14 cellular contexts compared by ENCODE assay signal in the genomic region with DNA sequence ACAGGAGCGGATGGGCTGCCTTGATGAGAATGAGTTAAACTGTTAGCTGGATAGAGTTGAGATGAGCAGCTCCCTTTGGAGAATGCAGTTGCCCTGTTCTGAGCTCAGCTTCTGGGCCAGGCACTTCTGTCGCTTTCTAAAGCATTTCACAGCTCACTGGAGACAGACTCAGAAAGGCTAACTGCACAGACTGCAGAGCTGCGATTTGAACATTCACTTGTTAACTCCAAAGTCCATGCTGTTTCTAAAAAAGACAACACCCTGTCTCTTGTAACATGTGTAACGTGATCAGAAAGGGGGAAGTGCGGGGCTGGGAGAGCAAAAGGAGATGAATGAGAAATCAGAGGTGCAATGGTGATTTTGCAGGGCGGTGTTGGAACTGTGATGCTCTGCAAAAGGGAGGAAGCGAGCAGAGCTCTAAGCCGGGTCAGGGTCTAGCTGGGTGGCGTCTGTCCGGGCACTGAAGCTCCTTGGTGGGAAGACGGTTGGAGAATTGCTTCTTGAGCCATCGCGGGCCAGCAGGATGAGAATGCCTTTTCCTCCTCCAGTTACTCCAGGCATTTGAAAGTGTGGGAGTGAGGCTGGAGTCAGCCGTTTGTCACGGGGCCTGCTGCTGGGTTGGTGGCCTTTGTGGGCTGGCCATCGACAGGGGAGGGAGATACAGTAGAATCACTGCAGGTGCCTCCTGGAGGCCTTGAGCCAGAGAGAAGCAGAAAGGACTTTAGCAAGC. TPM values are rescaled to one million over a fixed set of nuclear protein-coding genes. Genes with fewer than 3 reads are reported as not detected.
DNase-seq lines count a peak whose midpoint lies in the region; ATAC-seq and TF ChIP-seq lines count a peak whose summit lies in the region.
"Had no signal": no experiment of that assay in that cellular context is flagged by ENCODE, and none has a peak within 500 bp of the region (broad histone marks: within the 10 kb centered on the region; RNA-seq: fewer than 3 reads in every experiment).

No MANE protein-coding gene starts in this region.

- no peak overlapping the region for H3K4me3 Mint-ChIP-seq in WTC11
- H3K4me3 Mint-ChIP-seq: activated CD8-positive, alpha-beta T cell treated with anti-CD3 and anti-CD28 coated beads for 36 hours had no signal

- H3K36me3 Mint-ChIP-seq in WTC11, result peaks cover 20% of the 10 kb centered on the region

- H3K27ac ChIP-seq in liver (ENCODE audit: low read depth in 1 of 2, low read length in 2 of 2), result peak overlapping the region; percentile 53 to 69
- peak overlapping the region in 3 of 5 donors; percentile 5 to 26 (median 21) for H3K27ac ChIP-seq in stomach
- no peak overlapping the region for H3K27ac ChIP-seq in prostate gland
- H3K27ac ChIP-seq in Karpas-422 (ENCODE audit: low read length), result no peak overlapping the region
- H3K27ac ChIP-seq: 22Rv1 had no signal

- H2AFZ ChIP-seq in Karpas-422 (ENCODE audit: low read length), result no peak overlapping the region

- no peaks in the 10 kb centered on the region for H3K9me3 Mint-ChIP-seq in WTC11
- H3K9me3 Mint-ChIP-seq: activated CD8-positive, alpha-beta T cell treated with anti-CD3 and anti-CD28 coated beads for 36 hours had no signal

- TF ChIP-seq CTCF in WTC11 (IDR thresholded peaks at IDR 0.05) (no peak), liver (IDR thresholded peaks at IDR 0.05; ENCODE audit: low read depth, low read length, missing input control) (no peak), stomach (IDR thresholded peaks at IDR 0.05) (no peak), prostate gland (IDR thresholded peaks at IDR 0.05) (no peak)

- DNase-seq in NCI-H1694 treated with DMSO at 0.1 percent for 48 hours (lab: John Stamatoyannopoulos, UW), result peak; percentile 25
- no peak for DNase-seq in NCI-H1694 (lab: John Stamatoyannopoulos, UW)
- DNase-seq in WTC11 (ENCODE audit: low spot score), result no peak
- DNase-seq in stomach, result no peak
- no peak for DNase-seq in activated CD4-positive, alpha-beta T cell treated with anti-CD3 and anti-CD28 coated beads, Interleukin-2, amount 50 U/mL, for 4 hours
- DNase-seq in prostate gland (ENCODE audit: low spot score), result no peak
- DNase-seq in Karpas-422, result no peak
- DNase-seq: activated CD8-positive, alpha-beta T cell treated with anti-CD3 and anti-CD28 coated beads for 36 hours; DMS53; effector memory CD4-positive, alpha-beta T cell; heart right ventricle; NCI-H524 had no signal

- CTCF ChIA-PET in WTC11 (lab: Charles Lee), result interaction anchor here (0.6 to 3.5 kb wide), 10 partner anchors 10 to 141 kb away, joined by 3 to 17 read pairs (median 4); a partner anchor contains a TSS

- H3K9ac ChIP-seq in liver (ENCODE audit: low read depth in 1 of 2, low read length in 2 of 2) (peak overlapping the region; percentile 8 to 59), Karpas-422 (ENCODE audit: low read length) (no peak overlapping the region)

- H3K36me3 ChIP-seq in liver (ENCODE audit: control insufficient read depth in 4 of 4, insufficient read depth in 3 of 4, low read depth in 1 of 4, low read length in 3 of 4) (no peaks in the 10 kb centered on the region), stomach (peaks cover 0 to 23% (median 14%) of the 10 kb centered on the region in 4 donors), prostate gland (no peaks in the 10 kb centered on the region), Karpas-422 (ENCODE audit: insufficient read depth, low read length) (no peaks in the 10 kb centered on the region)

- no peak for ATAC-seq in WTC11
- ATAC-seq: activated CD8-positive, alpha-beta T cell treated with anti-CD3 and anti-CD28 coated beads for 36 hours had no signal

- TF ChIP-seq EP300 in stomach (IDR thresholded peaks at IDR 0.05), result no peak

- H3K4me2 ChIP-seq in Karpas-422 (ENCODE audit: low read depth, low read length, poor library complexity, severe bottlenecking), result no peak overlapping the region

- intact Hi-C loops in stomach (cut with DNase I; ENCODE audit: low total_unique reads), result no loop called here
- intact Hi-C loops in prostate gland (cut with DNase I), result no loop called here

- H3K4me1 ChIP-seq in liver (ENCODE audit: control insufficient read depth in 4 of 4, insufficient read depth in 4 of 4, low read length in 3 of 4) (peaks cover 23 to 74% (median 57%) of the 10 kb centered on the region in 4 donors), stomach (peaks cover 22 to 63% (median 47%) of the 10 kb centered on the region in 4 donors), prostate gland (replicated peaks) (peaks cover 8% of the 10 kb centered on the region), Karpas-422 (ENCODE audit: low read length) (no peaks in the 10 kb centered on the region)

- H3K79me2 ChIP-seq in Karpas-422 (ENCODE audit: low read length), result no peaks in the 10 kb centered on the region

- peaks cover 19% of the 10 kb centered on the region for H3K4me1 Mint-ChIP-seq in WTC11

- no peaks in the 10 kb centered on the region for H3K9me2 ChIP-seq in Karpas-422 (replicated peaks; ENCODE audit: insufficient read depth, low read length)

- H4K20me1 ChIP-seq in Karpas-422 (ENCODE audit: insufficient read depth, low read depth, low read length), result peaks cover 32% of the 10 kb centered on the region; the same call in 1 of the 2 replicates

- H3K4me3 ChIP-seq in liver (ENCODE audit: low read depth in 1 of 3, low read length in 3 of 3) (no peak overlapping the region), stomach (no peak overlapping the region), prostate gland (no peak overlapping the region), Karpas-422 (ENCODE audit: low read length) (no peak overlapping the region)
- H3K4me3 ChIP-seq: heart right ventricle had no signal

- peak; percentile 40 to 48 for TF ChIP-seq RAD21 in liver (IDR thresholded peaks at IDR 0.05)

- 34% methylated on average over 16 of the region's 16 CpGs for WGBS in liver
- WGBS in stomach, 5 donors, result 69 to 87% (median 79%) methylated on average over 16 of the region's 16 CpGs
- 61% methylated on average over 16 of the region's 16 CpGs for whole genome bisulfite sequencing in prostate gland

- H3K27me3 ChIP-seq in liver (ENCODE audit: control insufficient read depth in 4 of 4, insufficient read depth in 4 of 4, low read length in 3 of 4) (no peaks in the 10 kb centered on the region), stomach (no peaks in the 10 kb centered on the region), prostate gland (replicated peaks; ENCODE audit: insufficient read depth) (no peaks in the 10 kb centered on the region), Karpas-422 (ENCODE audit: low read length) (no peaks in the 10 kb centered on the region)
- H3K27me3 ChIP-seq: heart right ventricle had no signal

- H3K27me3 Mint-ChIP-seq in WTC11 (ENCODE audit: low read depth), result no peaks in the 10 kb centered on the region
- H3K27me3 Mint-ChIP-seq: activated CD8-positive, alpha-beta T cell treated with anti-CD3 and anti-CD28 coated beads for 36 hours had no signal

- H3K9me3 ChIP-seq in liver (ENCODE audit: control insufficient read depth in 4 of 4, low read length in 3 of 4), result no peaks in the 10 kb centered on the region
- H3K9me3 ChIP-seq in stomach, result no peaks in the 10 kb centered on the region
- no peaks in the 10 kb centered on the region for H3K9me3 ChIP-seq in prostate gland
- no peaks in the 10 kb centered on the region for H3K9me3 ChIP-seq in Karpas-422 (ENCODE audit: low read length)
- H3K9me3 ChIP-seq: heart right ventricle had no signal

- H3K27ac Mint-ChIP-seq in WTC11, result peak overlapping the region; percentile 50
- H3K27ac Mint-ChIP-seq: activated CD8-positive, alpha-beta T cell treated with anti-CD3 and anti-CD28 coated beads for 36 hours had no signal

- POLR2A ChIA-PET in WTC11 (lab: Charles Lee), result no interaction called here

- TF ChIP-seq POLR2A in stomach (IDR thresholded peaks at IDR 0.05) (no peak), prostate gland (IDR thresholded peaks at IDR 0.05) (no peak)

TF ChIP-seq in WTC11, 78 proteins besides CTCF, POLR2A, EP300 and RAD21:
- no peak for TF ChIP-seq CREM (CRISPR knock-in tag; IDR thresholded peaks at IDR 0.05)
- TF ChIP-seq EMX1 (CRISPR knock-in tag; IDR thresholded peaks at IDR 0.05), result no peak
- no peak for TF ChIP-seq ZNF121 (CRISPR knock-in tag; IDR thresholded peaks at IDR 0.05)
- TF ChIP-seq FOXP1 (CRISPR knock-in tag; IDR thresholded peaks at IDR 0.05; ENCODE audit: borderline replicate concordance), result no peak
TF ChIP-seq in WTC11: peak in this region for 0.

TF ChIP-seq in liver, 16 proteins besides CTCF, POLR2A, EP300 and RAD21 (continues in another document):
- TF ChIP-seq RXRA (IDR thresholded peaks at IDR 0.05), result peak; percentile 33 to 78
- TF ChIP-seq HNF4A (conservative IDR thresholded peaks at IDR 0.05), result peak; percentile 93
- TF ChIP-seq YY1 (IDR thresholded peaks at IDR 0.05), result peak; percentile 79
- no peak for TF ChIP-seq EGR1 (IDR thresholded peaks at IDR 0.05; ENCODE audit: low read depth in 2 of 2)
- TF ChIP-seq SP1 (IDR thresholded peaks at IDR 0.05), result peak; percentile 90
- TF ChIP-seq, protein P1, sequence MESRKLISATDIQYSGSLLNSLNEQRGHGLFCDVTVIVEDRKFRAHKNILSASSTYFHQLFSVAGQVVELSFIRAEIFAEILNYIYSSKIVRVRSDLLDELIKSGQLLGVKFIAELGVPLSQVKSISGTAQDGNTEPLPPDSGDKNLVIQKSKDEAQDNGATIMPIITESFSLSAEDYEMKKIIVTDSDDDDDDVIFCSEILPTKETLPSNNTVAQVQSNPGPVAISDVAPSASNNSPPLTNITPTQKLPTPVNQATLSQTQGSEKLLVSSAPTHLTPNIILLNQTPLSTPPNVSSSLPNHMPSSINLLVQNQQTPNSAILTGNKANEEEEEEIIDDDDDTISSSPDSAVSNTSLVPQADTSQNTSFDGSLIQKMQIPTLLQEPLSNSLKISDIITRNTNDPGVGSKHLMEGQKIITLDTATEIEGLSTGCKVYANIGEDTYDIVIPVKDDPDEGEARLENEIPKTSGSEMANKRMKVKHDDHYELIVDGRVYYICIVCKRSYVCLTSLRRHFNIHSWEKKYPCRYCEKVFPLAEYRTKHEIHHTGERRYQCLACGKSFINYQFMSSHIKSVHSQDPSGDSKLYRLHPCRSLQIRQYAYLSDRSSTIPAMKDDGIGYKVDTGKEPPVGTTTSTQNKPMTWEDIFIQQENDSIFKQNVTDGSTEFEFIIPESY (IDR thresholded peaks at IDR 0.05), result no peak
- TF ChIP-seq FOXA2 (IDR thresholded peaks at IDR 0.05), result peak; percentile 61
- TF ChIP-seq HNF4G (IDR thresholded peaks at IDR 0.05), result peak; percentile 86
- TF ChIP-seq NR2F2 (IDR thresholded peaks at IDR 0.05), result no peak

RNA-seq across cellular contexts. Expression of a gene that starts 20.3 kb away (rescaled TPM):
- total RNA-seq in WTC11 (2021) (42.4 to 45.1 TPM (median 43.4 TPM) in 3 replicates), liver (10 to 100 TPM; 22.2 to 45.2 TPM), stomach (10 to 100 TPM; 33.5 to 72.4 (median 40.8) TPM), prostate gland (10 to 100 TPM; 56.2 to 90.5 TPM)
- polyA plus RNA-seq in liver (10 to 100 TPM; 10.0 to 23.2 TPM), stomach (10 to 100 TPM; 19.5 to 42.5 (median 40.0) TPM)
- total RNA-seq in Karpas-422 (2014; rRNA removed; shearing (Covaris generic); ENCODE audit: low replicate concordance), result 31.7 and 35.2 TPM in 2 replicates

Comparison
In these comparisons a context has a peak if more than half of its experiments do, and no peak if none do; other contexts are left out.
1. H3K27ac ChIP-seq: peak in liver (2 of 2) and stomach (3 of 5); none in prostate gland (0 of 2) and Karpas-422 (single experiment).